In genomic region chr1:35707253-35708178, GRCh38 we compare ENCODE assay signal across 8 cellular contexts. TPM values are rescaled to one million over a fixed set of nuclear protein-coding genes. Genes with fewer than 3 reads are reported as not detected.
DNase-seq lines count a peak whose midpoint lies in the region; ATAC-seq, FAIRE-seq and TF ChIP-seq lines count a peak whose summit lies in the region.

No MANE protein-coding gene starts in this region.

- peak overlapping the region; percentile 77 for H3K4me3 ChIP-seq in ACC112 (ENCODE audit: low read depth, low read length)
- peak overlapping the region in 2 of 3 experiments; percentile 19 to 49 for H3K4me3 ChIP-seq in keratinocyte (ENCODE audit: control insufficient read depth in 2 of 3, extremely low read depth in 1 of 3, insufficient read depth in 2 of 3, low read depth in 1 of 3, low read length in 3 of 3)

- no peaks in the 10 kb centered on the region for H3K4me1 ChIP-seq in ACC112 (ENCODE audit: control insufficient read depth, insufficient read depth, low read length, unreplicated experiment)
- H3K4me1 ChIP-seq in keratinocyte (ENCODE audit: control insufficient read depth, extremely low read depth, insufficient read depth, low read length), result peaks cover 6% of the 10 kb centered on the region

- intact Hi-C loops in MCF 10A (cut with micrococcal nuclease), result no loop called here

- TF ChIP-seq CTCF in MCF 10A (IDR thresholded peaks at IDR 0.05; ENCODE audit: unreplicated experiment) (no peak), keratinocyte (optimal IDR thresholded peaks at IDR 0.05 in 1 of 3, IDR thresholded peaks at IDR 0.05 in 1 of 3, conservative IDR thresholded peaks at IDR 0.05 in 1 of 3; ENCODE audit: extremely low read depth in 1 of 3, insufficient read depth in 2 of 3, low read length in 3 of 3) (no peak)

- no TSS peak for BruUV-seq in MCF 10A (replicated peaks; lab: Mats Ljungman, UMichigan)

- H3K9ac ChIP-seq in keratinocyte (ENCODE audit: control insufficient read depth, extremely low read depth, insufficient read depth, low read length), result no peak overlapping the region

- H3K4me3 Mint-ChIP-seq in MCF 10A (ENCODE audit: unreplicated experiment), result peak overlapping the region; percentile 58

- H3K4me1 Mint-ChIP-seq in MCF 10A (ENCODE audit: insufficient read depth, unreplicated experiment), result peaks cover 9% of the 10 kb centered on the region

- H3K79me2 ChIP-seq in ACC112 (ENCODE audit: control insufficient read depth, insufficient read depth, low read length, unreplicated experiment), result no peaks in the 10 kb centered on the region
- H3K79me2 ChIP-seq in keratinocyte (ENCODE audit: control insufficient read depth, insufficient read depth, low read length), result no peaks in the 10 kb centered on the region

- H3K27ac Mint-ChIP-seq in MCF 10A (ENCODE audit: low read depth, unreplicated experiment), result no peak overlapping the region

- no peak overlapping the region for H3K27ac ChIP-seq in ACC112 (ENCODE audit: low read depth, low read length)
- no peak overlapping the region for H3K27ac ChIP-seq in keratinocyte (ENCODE audit: control insufficient read depth, insufficient read depth, low read length)

- H3K36me3 Mint-ChIP-seq in MCF 10A (ENCODE audit: insufficient read depth, unreplicated experiment), result no peaks in the 10 kb centered on the region

- POLR2A ChIA-PET in HEK293T (lab: Yijun Ruan, JAX) (interaction anchor here (1.0 to 1.6 kb wide), 2 partner anchors 62 to 68 kb away, joined by 3 to 5 read pairs; partner anchors contain the start of gene CLSPN), MCF 10A (lab: Yijun Ruan, JAX) (no interaction called here)

- dilution Hi-C loops in keratinocyte (cut with MboI; ENCODE audit: extremely low pct_ligation_motif_present, low sequenced_read_pairs), result no loop called here

- H3K9me1 ChIP-seq in keratinocyte (ENCODE audit: control insufficient read depth, extremely low read depth, insufficient read depth, low read length), result peaks cover 2% of the 10 kb centered on the region

- H2AFZ ChIP-seq in ACC112 (ENCODE audit: low read length, unreplicated experiment) (no peak overlapping the region), keratinocyte (ENCODE audit: control insufficient read depth, low read length) (no peak overlapping the region)

- no peaks in the 10 kb centered on the region for H3K36me3 ChIP-seq in ACC112 (ENCODE audit: insufficient read depth, low read length)
- H3K36me3 ChIP-seq in keratinocyte (ENCODE audit: control insufficient read depth in 2 of 2, extremely low read depth in 1 of 2, insufficient read depth in 2 of 2, low read length in 2 of 2), result no peaks in the 10 kb centered on the region

- peak overlapping the region; percentile 54 for H3K4me2 ChIP-seq in keratinocyte (ENCODE audit: control insufficient read depth, extremely low read depth, insufficient read depth, low read depth, low read length)

- H3K9me3 Mint-ChIP-seq in MCF 10A (ENCODE audit: unreplicated experiment), result no peaks in the 10 kb centered on the region

- DNase-seq in HEK293T (ENCODE audit: extremely low spot score) (peak; percentile 68), SK-N-DZ (ENCODE audit: low spot score) (peak; percentile 73), MCF 10A (ENCODE audit: unreplicated experiment) (no peak), keratinocyte (ENCODE audit: low read depth, low spot score) (no peak), amniotic stem cell (lab: John Stamatoyannopoulos, UW) (no peak)
- peak; percentile 36 to 62 for DNase-seq in stimulated activated CD4-positive, alpha-beta T cell treated with anti-CD3 and anti-CD28 coated beads, Interleukin-4, amount 100 ng/mL, for 4 hours

- no peak for FAIRE-seq in keratinocyte (lab: Jason Lieb, UNC)

- H3K27me3 Mint-ChIP-seq in MCF 10A (ENCODE audit: insufficient read depth, unreplicated experiment), result peaks cover 35% of the 10 kb centered on the region

- H3K9me3 ChIP-seq in keratinocyte (ENCODE audit: control insufficient read depth, low read depth, low read length), result no peaks in the 10 kb centered on the region

- no peaks in the 10 kb centered on the region for H4K20me1 ChIP-seq in keratinocyte (ENCODE audit: control insufficient read depth, extremely low read depth, insufficient read depth, low read length)

- CTCF ChIA-PET in HEK293T (lab: Yijun Ruan, JAX) (interaction anchor here (0.6 to 1.5 kb wide), 6 partner anchors 8 to 561 kb away, joined by 3 to 5 read pairs (median 4); no protein-coding TSS in a partner anchor), MCF 10A (lab: Yijun Ruan, JAX) (interaction anchor here (1.4 to 1.6 kb wide), 2 partner anchors 9 to 256 kb away, joined by 3 to 5 read pairs; no protein-coding TSS in a partner anchor)

- H3K27me3 ChIP-seq in ACC112 (ENCODE audit: insufficient read depth, low read length) (peaks cover 30% of the 10 kb centered on the region; the same call in 1 of the 2 replicates), keratinocyte (ENCODE audit: control insufficient read depth, extremely low read depth, insufficient read depth, low read length) (peaks cover 34% of the 10 kb centered on the region)

- no peak for ATAC-seq in GM18511 (IDR thresholded peaks at IDR 0.05; ENCODE audit: unreplicated experiment)

TF ChIP-seq in HEK293T, 16 proteins besides CTCF, POLR2A, EP300 and RAD21:
- TF ChIP-seq FOXK2 (IDR thresholded peaks at IDR 0.05), result no peak

RNA-seq across cellular contexts. Expression of gene C1orf216, which starts 11.2 kb away (rescaled TPM):
- 5.3 and 5.7 TPM in 2 replicates for polyA plus RNA-seq in SK-N-DZ (2014; cell fraction: cytosol; rRNA removed)
- polyA plus RNA-seq in SK-N-DZ (2014; cell fraction: nucleus; rRNA removed), result 9.0 and 12.7 TPM in 2 replicates
- total RNA-seq in MCF 10A (2022), result 7.1 and 8.3 TPM in 2 replicates
- 10.0 to 10.4 TPM (median 10.1 TPM) in 3 replicates for polyA plus RNA-seq in keratinocyte
- 5.1 TPM for polyA plus RNA-seq in keratinocyte (2011; ENCODE audit: low read depth)
- 10.1 and 10.3 TPM in 2 replicates for polyA plus RNA-seq in keratinocyte (2011; cell fraction: cytosol; rRNA removed)
- 17.1 and 17.5 TPM in 2 replicates for polyA plus RNA-seq in keratinocyte (2011; cell fraction: nucleus; rRNA removed)
- polyA plus RNA-seq in keratinocyte (2012; ENCODE audit: low replicate concordance), result 6.0 and 10.4 TPM in 2 replicates
- polyA minus RNA-seq in keratinocyte, result 10.9 to 11.3 TPM (median 11.2 TPM) in 3 replicates
- 7.5 TPM for polyA minus RNA-seq in keratinocyte (2011; cell fraction: cytosol; rRNA and poly(A)+ RNA removed)
- 4.0 and 6.5 TPM in 2 replicates for polyA minus RNA-seq in keratinocyte (2011; cell fraction: nucleus; rRNA and poly(A)+ RNA removed)

Comparison
In these comparisons a context has a peak if more than half of its experiments do, and no peak if none do; other contexts are left out.
1. DNase-seq: peak in HEK293T (single experiment), SK-N-DZ (single experiment) and stimulated activated CD4-positive, alpha-beta T cell treated with anti-CD3 and anti-CD28 coated beads, Interleukin-4, amount 100 ng/mL, for 4 hours (2 of 2); none in MCF 10A (single experiment), keratinocyte (single experiment) and amniotic stem cell (single experiment).